In the genomic region with DNA sequence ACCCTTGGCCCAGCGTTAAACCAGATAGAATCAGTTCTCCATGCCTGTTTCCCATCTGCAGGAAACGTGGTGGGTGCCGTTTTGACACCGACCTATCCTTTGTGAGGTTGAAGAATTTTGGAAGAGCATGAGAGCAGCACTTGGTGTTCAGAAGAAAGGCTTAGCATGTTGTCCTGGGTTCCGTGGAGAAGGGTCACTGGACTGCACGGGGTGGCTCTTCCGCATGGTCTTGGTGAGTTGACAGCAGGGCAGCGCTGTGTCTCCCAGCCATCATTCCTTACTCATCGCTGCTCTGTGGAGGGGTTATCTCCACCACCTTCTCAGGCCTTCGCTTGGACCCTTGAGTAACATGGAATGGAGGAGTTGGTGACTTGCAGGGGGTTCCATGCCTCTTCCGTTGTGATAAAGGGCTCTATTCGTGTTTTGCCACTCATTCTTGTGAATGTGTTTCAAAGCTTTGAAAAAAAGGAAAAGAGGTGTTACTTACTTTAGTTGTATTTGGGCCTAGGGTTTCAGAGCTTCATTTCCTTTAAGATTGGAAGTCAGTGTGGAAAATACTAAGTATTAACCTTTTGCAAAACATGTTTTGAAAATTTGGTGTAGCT, we compare ENCODE assay signal across 1 cellular context.
TF ChIP-seq lines count a peak whose summit lies in the region.

No MANE protein-coding gene starts in this region.

TF ChIP-seq in WTC11, 78 proteins besides CTCF, POLR2A, EP300 and RAD21 (continued from another document):
- TF ChIP-seq TCF7 (CRISPR knock-in tag; IDR thresholded peaks at IDR 0.05; ENCODE audit: low read depth) (no peak), ZBTB21 (CRISPR knock-in tag; IDR thresholded peaks at IDR 0.05; ENCODE audit: borderline replicate concordance) (no peak)
- TF ChIP-seq, protein P1, sequence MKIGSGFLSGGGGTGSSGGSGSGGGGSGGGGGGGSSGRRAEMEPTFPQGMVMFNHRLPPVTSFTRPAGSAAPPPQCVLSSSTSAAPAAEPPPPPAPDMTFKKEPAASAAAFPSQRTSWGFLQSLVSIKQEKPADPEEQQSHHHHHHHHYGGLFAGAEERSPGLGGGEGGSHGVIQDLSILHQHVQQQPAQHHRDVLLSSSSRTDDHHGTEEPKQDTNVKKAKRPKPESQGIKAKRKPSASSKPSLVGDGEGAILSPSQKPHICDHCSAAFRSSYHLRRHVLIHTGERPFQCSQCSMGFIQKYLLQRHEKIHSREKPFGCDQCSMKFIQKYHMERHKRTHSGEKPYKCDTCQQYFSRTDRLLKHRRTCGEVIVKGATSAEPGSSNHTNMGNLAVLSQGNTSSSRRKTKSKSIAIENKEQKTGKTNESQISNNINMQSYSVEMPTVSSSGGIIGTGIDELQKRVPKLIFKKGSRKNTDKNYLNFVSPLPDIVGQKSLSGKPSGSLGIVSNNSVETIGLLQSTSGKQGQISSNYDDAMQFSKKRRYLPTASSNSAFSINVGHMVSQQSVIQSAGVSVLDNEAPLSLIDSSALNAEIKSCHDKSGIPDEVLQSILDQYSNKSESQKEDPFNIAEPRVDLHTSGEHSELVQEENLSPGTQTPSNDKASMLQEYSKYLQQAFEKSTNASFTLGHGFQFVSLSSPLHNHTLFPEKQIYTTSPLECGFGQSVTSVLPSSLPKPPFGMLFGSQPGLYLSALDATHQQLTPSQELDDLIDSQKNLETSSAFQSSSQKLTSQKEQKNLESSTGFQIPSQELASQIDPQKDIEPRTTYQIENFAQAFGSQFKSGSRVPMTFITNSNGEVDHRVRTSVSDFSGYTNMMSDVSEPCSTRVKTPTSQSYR (CRISPR knock-in tag; IDR thresholded peaks at IDR 0.05), result no peak
